Comparison of ENCODE assay signal across 19 cellular contexts in the genomic region with DNA sequence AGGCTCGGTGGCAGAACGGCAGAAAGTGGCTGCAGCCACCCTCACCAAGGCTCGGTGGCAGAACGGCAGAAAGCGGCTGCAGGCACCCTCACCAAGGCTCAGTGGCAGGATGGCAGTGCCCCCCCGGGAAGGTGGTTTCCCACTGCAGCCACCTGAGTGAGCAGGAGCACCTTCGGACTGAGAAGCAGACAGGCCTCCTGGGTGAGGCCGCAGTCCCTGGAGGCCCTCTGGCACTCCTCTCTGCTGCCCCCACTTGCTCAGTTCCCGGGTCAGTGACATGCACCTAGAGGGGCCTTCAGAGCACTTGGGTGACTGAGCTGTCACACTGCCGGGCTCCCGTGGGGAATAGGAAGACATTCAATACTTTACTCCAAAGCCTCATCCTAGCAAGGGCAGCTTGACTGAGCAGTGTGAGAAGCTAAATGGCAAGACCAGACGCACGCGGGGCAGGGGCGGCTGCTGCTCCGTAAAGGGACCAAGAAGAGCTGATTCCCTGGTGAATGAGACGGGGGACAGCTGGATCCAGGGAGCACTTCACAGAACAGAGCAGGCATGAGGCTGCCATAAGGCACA.
"Had no signal": no experiment of that assay in that cellular context is flagged by ENCODE, and none has a peak within 500 bp of the region (broad histone marks: within the 10 kb centered on the region; RNA-seq: fewer than 3 reads in every experiment).

No MANE protein-coding gene starts in this region.

- H3K9me3 ChIP-seq: uterus had no signal

- H3K27me3 ChIP-seq: dorsolateral prefrontal cortex, hepatocyte, tibial nerve, uterus had no signal

- H3K27ac Mint-ChIP-seq: activated CD4-positive, alpha-beta T cell treated with anti-CD3 and anti-CD28 coated beads for 36 hours; activated naive CD4-positive, alpha-beta T cell treated with anti-CD3 and anti-CD28 coated beads for 36 hours; activated naive CD8-positive, alpha-beta T cell treated with anti-CD3 and anti-CD28 coated beads, Interleukin-2, amount 50 U/mL, for 24 hours; activated T-cell treated with anti-CD3 and anti-CD28 coated beads, Interleukin-2, amount 50 U/mL, for 24 hours; activated T-helper 2 cell treated with anti-CD3 and anti-CD28 coated beads, Interferon-gamma antibody, Interleukin-2, Interleukin-4, amounts not matched to agents 10 μg/mL and 5 μg/mL and 100 μg/mL, durations not matched to agents 14 hours and 24 hours and 36 hours; stimulated activated naive B cell treated with anti-CD40 and anti-IgM and Interleukin-4, amounts not matched to agents 10 μg/mL and 1 μg/mL and 100 μg/mL, for 72 hours had no signal

- H3K4me1 Mint-ChIP-seq: activated CD4-positive, alpha-beta T cell treated with anti-CD3 and anti-CD28 coated beads for 36 hours; activated naive CD8-positive, alpha-beta T cell treated with anti-CD3 and anti-CD28 coated beads, Interleukin-2, amount 50 U/mL, for 24 hours; stimulated activated naive B cell treated with anti-CD40 and anti-IgM and Interleukin-4, amounts not matched to agents 10 μg/mL and 1 μg/mL and 100 μg/mL, for 72 hours had no signal

- H3K9ac ChIP-seq: parathyroid adenoma had no signal

- H3K36me3 ChIP-seq: brain microvascular endothelial cell, tibial nerve, uterus had no signal

- FAIRE-seq: colon had no signal

- H3K4me3 ChIP-seq: dorsolateral prefrontal cortex, hepatocyte, tibial nerve, uterus had no signal

- H3K4me3 Mint-ChIP-seq: activated CD4-positive, alpha-beta T cell treated with anti-CD3 and anti-CD28 coated beads for 36 hours; activated naive CD4-positive, alpha-beta T cell treated with anti-CD3 and anti-CD28 coated beads for 36 hours; activated naive CD8-positive, alpha-beta T cell treated with anti-CD3 and anti-CD28 coated beads, Interleukin-2, amount 50 U/mL, for 24 hours; activated T-cell treated with anti-CD3 and anti-CD28 coated beads, Interleukin-2, amount 50 U/mL, for 24 hours; stimulated activated naive B cell treated with anti-CD40 and anti-IgM and Interleukin-4, amounts not matched to agents 10 μg/mL and 1 μg/mL and 100 μg/mL, for 72 hours had no signal

- H2AFZ ChIP-seq: hepatocyte, parathyroid adenoma had no signal

- H3K9me3 Mint-ChIP-seq: activated T-helper 2 cell treated with anti-CD3 and anti-CD28 coated beads, Interferon-gamma antibody, Interleukin-2, Interleukin-4, amounts not matched to agents 10 μg/mL and 5 μg/mL and 100 μg/mL, durations not matched to agents 14 hours and 24 hours and 36 hours had no signal

- H3K4me1 ChIP-seq: parathyroid adenoma, tibial nerve, uterus had no signal

- ATAC-seq: activated CD4-positive, alpha-beta T cell treated with anti-CD3 and anti-CD28 coated beads for 36 hours; activated naive CD8-positive, alpha-beta T cell treated with anti-CD3 and anti-CD28 coated beads, Interleukin-2, amount 50 U/mL, for 24 hours; left cardiac atrium; stimulated activated naive B cell treated with anti-CD40 and anti-IgM and Interleukin-4, amounts not matched to agents 10 μg/mL and 1 μg/mL and 100 μg/mL, for 72 hours had no signal

- H3K79me2 ChIP-seq: hepatocyte, parathyroid adenoma had no signal

- DNase-seq: activated CD4-positive, alpha-beta T cell treated with anti-CD3 and anti-CD28 coated beads for 36 hours; activated CD4-positive, alpha-beta T cell treated with anti-CD3 and anti-CD28 coated beads, Interleukin-2, amount 50 U/mL, for 48 hours; activated naive CD4-positive, alpha-beta T cell treated with anti-CD3 and anti-CD28 coated beads for 36 hours; activated naive CD8-positive, alpha-beta T cell treated with anti-CD3 and anti-CD28 coated beads, Interleukin-2, amount 50 U/mL, for 24 hours; activated T-cell treated with anti-CD3 and anti-CD28 coated beads, Interleukin-2, amount 50 U/mL, for 24 hours; anterior cingulate cortex; brain microvascular endothelial cell; central memory CD4-positive, alpha-beta T cell; foreskin fibroblast; left cardiac atrium; stimulated activated naive B cell treated with anti-CD40 and anti-IgM and Interleukin-4, amounts not matched to agents 10 μg/mL and 1 μg/mL and 100 μg/mL, for 72 hours; uterus had no signal

- H3K4me2 ChIP-seq: hepatocyte had no signal

- H3K27ac ChIP-seq: brain microvascular endothelial cell, epithelial cell of prostate, hepatocyte, parathyroid adenoma, tibial nerve, uterus had no signal
